ENCODE assay signal across 36 cellular contexts in genomic region chr2:176891857-176892256, GRCh38.
"Had no signal": no experiment of that assay in that cellular context is flagged by ENCODE, and none has a peak within 500 bp of the region (broad histone marks: within the 10 kb centered on the region; RNA-seq: fewer than 3 reads in every experiment).

No MANE protein-coding gene starts in this region.

- H3K27ac ChIP-seq: adrenal gland, body of pancreas, breast epithelium, Peyer's patch, SJSA1, WERI-Rb-1 had no signal

- DNase-seq: activated CD4-positive, alpha-beta memory T cell treated with anti-CD3 and anti-CD28 coated beads, Interleukin-2, amount 10 ng/mL, durations not matched to agents 7 days and 5 days; activated CD4-positive, alpha-beta T cell treated with anti-CD3 and anti-CD28 coated beads for 1 hour; activated CD4-positive, alpha-beta T cell treated with anti-CD3 and anti-CD28 coated beads for 48 hours; activated CD4-positive, CD25-positive, alpha-beta regulatory T cell; activated CD8-positive, alpha-beta memory T cell treated with anti-CD3 and anti-CD28 coated beads for 24 hours; activated CD8-positive, alpha-beta memory T cell treated with anti-CD3 and anti-CD28 coated beads, Interleukin-2, amount 10 ng/mL, durations not matched to agents 7 days and 5 days; activated gamma-delta T cell; activated naive CD4-positive, alpha-beta T cell treated with anti-CD3 and anti-CD28 coated beads for 36 hours; activated T-cell treated with anti-CD3 and anti-CD28 coated beads, Interleukin-2, amount 50 U/mL, for 1 hour; activated T-cell treated with anti-CD3 and anti-CD28 coated beads, Interleukin-2, amount 50 U/mL, for 72 hours; adrenal gland; body of pancreas; cerebellar nuclear complex; Kasumi-1; KG1; MG63; NCI-H1048; NCI-H1417; NCI-H1694; NCI-H1930; NCI-H2107; NCI-H2171; NCI-H226; NCI-H446 treated with DMSO at 0.1 percent for 48 hours; NCI-H526; NCI-H82; NK-92 treated with Interleukin-12 subunit alpha and Interleukin-12 subunit beta, amount 100 ng/mL, for 24 hours; PC-3; Peyer's patch; RPMI8226; SHP77 treated with DMSO at 0.1 percent for 48 hours; T1000; WERI-Rb-1 had no signal

- H3K27me3 ChIP-seq: adrenal gland, body of pancreas, breast epithelium, Peyer's patch had no signal

- H3K9me3 ChIP-seq: adrenal gland, body of pancreas, breast epithelium, MG63, Peyer's patch, SJSA1 had no signal

- H3K36me3 ChIP-seq: adrenal gland, breast epithelium, MG63, Peyer's patch, SJSA1, WERI-Rb-1 had no signal

- H3K4me3 ChIP-seq: adrenal gland, body of pancreas, breast epithelium, MG63, Peyer's patch, SJSA1 had no signal

- FAIRE-seq: astrocyte had no signal
